ENCODE assay signal across 8 cellular contexts in the genomic region with DNA sequence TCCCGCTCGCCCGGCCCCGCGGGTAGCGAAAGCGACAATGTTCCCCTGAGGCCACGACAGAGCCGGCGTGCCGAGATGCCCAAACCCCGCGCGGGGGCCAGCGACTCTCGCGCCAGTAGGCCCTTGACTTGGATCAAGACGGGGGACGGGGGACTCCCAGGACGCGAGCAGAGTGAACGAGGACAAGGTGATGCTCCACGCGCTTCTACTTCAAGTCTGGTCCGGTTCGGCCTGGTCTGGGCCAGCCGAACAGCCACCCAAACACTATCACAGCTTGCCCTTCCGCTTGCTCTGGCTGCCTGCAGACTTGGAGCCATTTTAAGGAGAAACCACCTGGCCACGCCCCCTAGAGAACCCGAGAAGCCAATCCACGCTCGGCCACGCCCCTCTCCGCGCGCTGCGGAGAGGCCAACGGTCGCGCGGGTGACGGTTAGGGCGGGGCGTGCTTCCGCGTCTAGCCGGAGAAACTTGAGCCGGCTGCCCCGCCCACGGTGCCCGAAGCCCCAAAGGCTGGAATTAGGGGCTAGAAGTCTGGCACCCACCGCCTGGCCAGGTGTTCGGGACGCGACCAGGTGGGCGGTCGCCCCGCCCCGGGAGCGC. TPM values are rescaled to one million over a fixed set of nuclear protein-coding genes. Genes with fewer than 3 reads are reported as not detected.
DNase-seq lines count a peak whose midpoint lies in the region; ATAC-seq and TF ChIP-seq lines count a peak whose summit lies in the region.

No MANE protein-coding gene starts in this region.

- no peaks in the 10 kb centered on the region for H3K27me3 ChIP-seq in muscle layer of duodenum (ENCODE audit: low read depth, low read length)

- H3K9me3 ChIP-seq in muscle layer of duodenum (ENCODE audit: control insufficient read depth in 1 of 2, low read length in 2 of 2): no peaks in the 10 kb centered on the region

- peak overlapping the region; percentile 94 for H3K27ac ChIP-seq in muscle layer of duodenum (ENCODE audit: low read length)

- H3K4me3 ChIP-seq in muscle layer of duodenum (ENCODE audit: low read depth in 1 of 2, low read length in 2 of 2): peak overlapping the region; percentile 90 to 92

- H3K36me3 ChIP-seq in muscle layer of duodenum (ENCODE audit: control insufficient read depth in 1 of 2, insufficient read depth in 2 of 2, low read length in 2 of 2): peaks cover 33 to 34% of the 10 kb centered on the region in 2 donors

- ATAC-seq in GM21737 (IDR thresholded peaks at IDR 0.05; ENCODE audit: unreplicated experiment) (peak; percentile 42), esophagus mucosa (peak; percentile 87)

- peaks cover 10 to 42% of the 10 kb centered on the region in 2 donors for H3K4me1 ChIP-seq in muscle layer of duodenum (ENCODE audit: control insufficient read depth in 1 of 2, insufficient read depth in 2 of 2, low read length in 2 of 2)

- DNase-seq in DMS79 (lab: John Stamatoyannopoulos, UW) (peak; percentile 82), KG1 (lab: John Stamatoyannopoulos, UW) (peak; percentile 98)
- DNase-seq in activated T-cell treated with anti-CD3 and anti-CD28 coated beads, Interleukin-2, amount 50 U/mL, for 48 hours: peak; percentile 99
- peak; percentile 97 for DNase-seq in stimulated activated CD8-positive, alpha-beta memory T cell treated with anti-CD3 and anti-CD28 coated beads, Interleukin-7, amount 100 ng/mL, for 24 hours (ENCODE audit: low read depth)

TF ChIP-seq in PFSK-1, 5 proteins besides CTCF, POLR2A, EP300 and RAD21:
- TF ChIP-seq, protein P1, sequence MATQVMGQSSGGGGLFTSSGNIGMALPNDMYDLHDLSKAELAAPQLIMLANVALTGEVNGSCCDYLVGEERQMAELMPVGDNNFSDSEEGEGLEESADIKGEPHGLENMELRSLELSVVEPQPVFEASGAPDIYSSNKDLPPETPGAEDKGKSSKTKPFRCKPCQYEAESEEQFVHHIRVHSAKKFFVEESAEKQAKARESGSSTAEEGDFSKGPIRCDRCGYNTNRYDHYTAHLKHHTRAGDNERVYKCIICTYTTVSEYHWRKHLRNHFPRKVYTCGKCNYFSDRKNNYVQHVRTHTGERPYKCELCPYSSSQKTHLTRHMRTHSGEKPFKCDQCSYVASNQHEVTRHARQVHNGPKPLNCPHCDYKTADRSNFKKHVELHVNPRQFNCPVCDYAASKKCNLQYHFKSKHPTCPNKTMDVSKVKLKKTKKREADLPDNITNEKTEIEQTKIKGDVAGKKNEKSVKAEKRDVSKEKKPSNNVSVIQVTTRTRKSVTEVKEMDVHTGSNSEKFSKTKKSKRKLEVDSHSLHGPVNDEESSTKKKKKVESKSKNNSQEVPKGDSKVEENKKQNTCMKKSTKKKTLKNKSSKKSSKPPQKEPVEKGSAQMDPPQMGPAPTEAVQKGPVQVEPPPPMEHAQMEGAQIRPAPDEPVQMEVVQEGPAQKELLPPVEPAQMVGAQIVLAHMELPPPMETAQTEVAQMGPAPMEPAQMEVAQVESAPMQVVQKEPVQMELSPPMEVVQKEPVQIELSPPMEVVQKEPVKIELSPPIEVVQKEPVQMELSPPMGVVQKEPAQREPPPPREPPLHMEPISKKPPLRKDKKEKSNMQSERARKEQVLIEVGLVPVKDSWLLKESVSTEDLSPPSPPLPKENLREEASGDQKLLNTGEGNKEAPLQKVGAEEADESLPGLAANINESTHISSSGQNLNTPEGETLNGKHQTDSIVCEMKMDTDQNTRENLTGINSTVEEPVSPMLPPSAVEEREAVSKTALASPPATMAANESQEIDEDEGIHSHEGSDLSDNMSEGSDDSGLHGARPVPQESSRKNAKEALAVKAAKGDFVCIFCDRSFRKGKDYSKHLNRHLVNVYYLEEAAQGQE (IDR thresholded peaks at IDR 0.05; ENCODE audit: insufficient read depth in 1 of 2, low read depth in 2 of 2, low read length in 2 of 2): peak in 1 of 2 experiments; percentile 67; a peak in 2 of 4 replicates
- TF ChIP-seq FOXP2 (optimal IDR thresholded peaks at IDR 0.05; ENCODE audit: borderline replicate concordance, extremely low read depth, extremely low read length, insufficient read depth) (no peak), TAF1 (IDR thresholded peaks at IDR 0.05; ENCODE audit: borderline replicate concordance, insufficient read depth, low read length) (peak; percentile 95), SIN3A (IDR thresholded peaks at IDR 0.05; ENCODE audit: borderline replicate concordance, insufficient read depth, low read length) (0 out of 2 replicates have a peak, but pooled peaks have one; percentile 30), POLR2AphosphoS5 (IDR thresholded peaks at IDR 0.05; ENCODE audit: low read depth, low read length) (peak; percentile 96)

RNA-seq across cellular contexts. Expression of a gene that starts 0.6 kb away (rescaled TPM):
- 201 TPM for polyA plus RNA-seq in PFSK-1 (2012; ENCODE audit: insufficient read length, low read depth)
- total RNA-seq in esophagus mucosa: 44.0 TPM

RNA-seq across cellular contexts. Expression of a gene that starts 2.9 kb away (rescaled TPM):
- 36.1 TPM for polyA plus RNA-seq in PFSK-1 (2012; ENCODE audit: insufficient read length, low read depth)
- total RNA-seq in esophagus mucosa: 33.1 TPM

RNA-seq across cellular contexts. Expression of a gene that starts 7.9 kb away (rescaled TPM):
- 356 TPM for polyA plus RNA-seq in PFSK-1 (2012; ENCODE audit: insufficient read length, low read depth)
- 270 TPM for total RNA-seq in esophagus mucosa

RNA-seq across cellular contexts. Expression of a gene that starts 14.1 kb away (rescaled TPM):
- polyA plus RNA-seq in PFSK-1 (2012; ENCODE audit: insufficient read length, low read depth): 87.5 TPM
- 36.3 TPM for total RNA-seq in esophagus mucosa

RNA-seq across cellular contexts. Expression of a gene that starts 31.3 kb away (rescaled TPM):
- not detected for polyA plus RNA-seq in PFSK-1 (2012; ENCODE audit: insufficient read length, low read depth)
- 8.4 TPM for total RNA-seq in esophagus mucosa

Comparison
In these comparisons a context has a peak if more than half of its experiments do, and no peak if none do; other contexts are left out.
1. Peak in every context shown above with its lines: DNase-seq, ATAC-seq, H3K4me3 ChIP-seq and H3K27ac ChIP-seq.